Comparison of ENCODE assay signal across 1 cellular context in the genomic region with DNA sequence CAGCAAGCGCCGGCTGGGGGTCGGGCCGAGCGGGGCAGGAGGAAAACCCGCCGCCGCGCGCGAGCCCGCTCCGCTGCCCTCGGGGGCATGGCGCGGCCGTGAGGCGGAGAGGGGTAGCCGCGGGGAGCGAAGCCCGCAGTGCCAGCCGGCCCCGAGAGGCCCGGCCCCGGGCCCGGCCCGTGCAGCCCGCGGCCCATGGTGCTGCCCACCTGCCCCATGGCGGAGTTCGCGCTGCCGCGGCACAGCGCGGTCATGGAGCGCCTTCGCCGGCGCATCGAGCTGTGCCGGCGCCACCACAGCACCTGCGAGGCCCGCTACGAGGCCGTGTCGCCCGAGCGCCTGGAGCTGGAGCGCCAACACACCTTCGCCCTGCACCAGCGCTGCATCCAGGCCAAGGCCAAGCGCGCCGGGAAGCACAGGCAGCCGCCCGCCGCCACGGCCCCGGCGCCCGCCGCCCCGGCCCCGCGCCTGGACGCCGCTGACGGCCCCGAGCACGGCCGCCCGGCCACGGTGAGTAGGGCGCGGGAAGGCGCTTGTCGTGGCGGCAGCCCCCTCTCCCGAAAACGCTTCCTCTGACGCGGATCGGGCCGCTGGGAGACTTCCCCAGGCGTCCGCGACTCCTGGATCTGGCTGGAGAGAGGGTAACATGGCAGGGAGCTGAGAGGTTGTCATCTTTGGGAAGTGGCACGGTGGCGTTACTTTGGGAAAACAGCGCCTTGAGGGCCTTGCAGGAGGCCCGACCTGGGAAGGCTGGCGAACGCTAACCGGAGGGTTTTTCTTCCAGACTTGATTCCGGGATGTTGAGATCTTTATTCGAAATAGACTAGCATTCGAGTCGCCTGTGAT.
TF ChIP-seq lines count a peak whose summit lies in the region.

No MANE protein-coding gene starts in this region.

TF ChIP-seq in K562, 482 proteins besides CTCF, POLR2A, EP300 and RAD21 (continued from another document and continues in another):
- TF ChIP-seq FOXP4 (CRISPR knock-in tag; IDR thresholded peaks at IDR 0.05; ENCODE audit: borderline replicate concordance) (no peak), LARP7 (IDR thresholded peaks at IDR 0.05) (no peak), ZFP1 (CRISPR knock-in tag; IDR thresholded peaks at IDR 0.05) (no peak), CTBP1 (IDR thresholded peaks at IDR 0.05; ENCODE audit: borderline replicate concordance) (peak; percentile 45; the same call in 1 of the 2 replicates), PURB (CRISPR knock-in tag; IDR thresholded peaks at IDR 0.05; ENCODE audit: low read depth) (no peak), ZC3H4 (CRISPR knock-in tag; IDR thresholded peaks at IDR 0.05; ENCODE audit: borderline replicate concordance) (peak; percentile 74; the same call in 1 of the 2 replicates), TEAD1 (CRISPR knock-in tag; IDR thresholded peaks at IDR 0.05) (0 out of 4 replicates have a peak, but pooled peaks of 1 of the 2 experiments have one; percentile 1), SMAD4 (CRISPR knock-in tag; conservative IDR thresholded peaks at IDR 0.05) (no peak), RBM14 (IDR thresholded peaks at IDR 0.05; ENCODE audit: borderline replicate concordance, insufficient read depth, low read depth, low read length) (0 out of 2 replicates have a peak, but pooled peaks have one; percentile 11), CTCFL (IDR thresholded peaks at IDR 0.05; ENCODE audit: borderline replicate concordance, insufficient read depth, low read depth, low read length, poor library complexity, severe bottlenecking) (peak; percentile 9), SMAD1 (IDR thresholded peaks at IDR 0.05; ENCODE audit: low read depth, low read length, partially characterized antibody) (peak; percentile 0), SIN3A (IDR thresholded peaks at IDR 0.05; ENCODE audit: borderline replicate concordance in 2 of 2, control insufficient read depth in 1 of 2, low read depth in 2 of 2, low read length in 2 of 2) (peak; percentile 26 to 45; a peak in 1 of 4 replicates), FOXK2 (conservative IDR thresholded peaks at IDR 0.05 in 1 of 2, IDR thresholded peaks at IDR 0.05 in 1 of 2; ENCODE audit: low read depth in 2 of 2) (no peak), NFE2 (IDR thresholded peaks at IDR 0.05; ENCODE audit: low read depth) (no peak), CHD1 (IDR thresholded peaks at IDR 0.05; ENCODE audit: low read length) (peak; percentile 85), SMC3 (conservative IDR thresholded peaks at IDR 0.05; ENCODE audit: insufficient read depth, low read depth, low read length) (no peak), CEBPB (tag; IDR thresholded peaks at IDR 0.05) (no peak), ARID1B (IDR thresholded peaks at IDR 0.05) (no peak), ZNF695 (CRISPR knock-in tag; IDR thresholded peaks at IDR 0.05) (no peak), ZNF507 (tag; conservative IDR thresholded peaks at IDR 0.05) (no peak), SRSF3 (IDR thresholded peaks at IDR 0.05; ENCODE audit: insufficient read depth, low read length) (no peak), TEAD4 (IDR thresholded peaks at IDR 0.05; ENCODE audit: low read length) (no peak), TEAD4 (CRISPR knock-in tag; IDR thresholded peaks at IDR 0.05; ENCODE audit: borderline replicate concordance) (no peak), ZNF143 (CRISPR knock-in tag; IDR thresholded peaks at IDR 0.05) (no peak; the same call in 1 of the 2 replicates), E4F1 (CRISPR knock-in tag; IDR thresholded peaks at IDR 0.05; ENCODE audit: borderline replicate concordance) (no peak), ZNF830 (CRISPR knock-in tag; IDR thresholded peaks at IDR 0.05) (no peak), JUND (IDR thresholded peaks at IDR 0.05; ENCODE audit: borderline replicate concordance, low read depth, low read length) (no peak), JUND (tag; IDR thresholded peaks at IDR 0.05; ENCODE audit: borderline replicate concordance, low read depth, low read length) (no peak), PCBP1 (IDR thresholded peaks at IDR 0.05; ENCODE audit: low read depth, low read length, poor library complexity, severe bottlenecking) (no peak), ZNF165 (CRISPR knock-in tag; IDR thresholded peaks at IDR 0.05; ENCODE audit: borderline replicate concordance) (no peak), ZNF511 (CRISPR knock-in tag; IDR thresholded peaks at IDR 0.05) (peak; percentile 22; the same call in 1 of the 2 replicates)
- TF ChIP-seq, protein P1, sequence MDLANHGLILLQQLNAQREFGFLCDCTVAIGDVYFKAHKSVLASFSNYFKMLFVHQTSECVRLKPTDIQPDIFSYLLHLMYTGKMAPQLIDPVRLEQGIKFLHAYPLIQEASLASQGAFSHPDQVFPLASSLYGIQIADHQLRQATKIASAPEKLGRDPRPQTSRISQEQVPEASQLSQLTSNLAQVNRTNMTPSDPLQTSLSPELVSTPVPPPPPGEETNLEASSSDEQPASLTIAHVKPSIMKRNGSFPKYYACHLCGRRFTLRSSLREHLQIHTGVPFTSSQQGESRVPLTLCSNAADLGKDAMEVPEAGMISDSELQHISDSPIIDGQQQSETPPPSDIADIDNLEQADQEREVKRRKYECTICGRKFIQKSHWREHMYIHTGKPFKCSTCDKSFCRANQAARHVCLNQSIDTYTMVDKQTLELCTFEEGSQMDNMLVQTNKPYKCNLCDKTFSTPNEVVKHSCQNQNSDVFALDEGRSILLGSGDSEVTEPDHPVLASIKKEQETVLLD (IDR thresholded peaks at IDR 0.05), result no peak
- TF ChIP-seq, protein P2, sequence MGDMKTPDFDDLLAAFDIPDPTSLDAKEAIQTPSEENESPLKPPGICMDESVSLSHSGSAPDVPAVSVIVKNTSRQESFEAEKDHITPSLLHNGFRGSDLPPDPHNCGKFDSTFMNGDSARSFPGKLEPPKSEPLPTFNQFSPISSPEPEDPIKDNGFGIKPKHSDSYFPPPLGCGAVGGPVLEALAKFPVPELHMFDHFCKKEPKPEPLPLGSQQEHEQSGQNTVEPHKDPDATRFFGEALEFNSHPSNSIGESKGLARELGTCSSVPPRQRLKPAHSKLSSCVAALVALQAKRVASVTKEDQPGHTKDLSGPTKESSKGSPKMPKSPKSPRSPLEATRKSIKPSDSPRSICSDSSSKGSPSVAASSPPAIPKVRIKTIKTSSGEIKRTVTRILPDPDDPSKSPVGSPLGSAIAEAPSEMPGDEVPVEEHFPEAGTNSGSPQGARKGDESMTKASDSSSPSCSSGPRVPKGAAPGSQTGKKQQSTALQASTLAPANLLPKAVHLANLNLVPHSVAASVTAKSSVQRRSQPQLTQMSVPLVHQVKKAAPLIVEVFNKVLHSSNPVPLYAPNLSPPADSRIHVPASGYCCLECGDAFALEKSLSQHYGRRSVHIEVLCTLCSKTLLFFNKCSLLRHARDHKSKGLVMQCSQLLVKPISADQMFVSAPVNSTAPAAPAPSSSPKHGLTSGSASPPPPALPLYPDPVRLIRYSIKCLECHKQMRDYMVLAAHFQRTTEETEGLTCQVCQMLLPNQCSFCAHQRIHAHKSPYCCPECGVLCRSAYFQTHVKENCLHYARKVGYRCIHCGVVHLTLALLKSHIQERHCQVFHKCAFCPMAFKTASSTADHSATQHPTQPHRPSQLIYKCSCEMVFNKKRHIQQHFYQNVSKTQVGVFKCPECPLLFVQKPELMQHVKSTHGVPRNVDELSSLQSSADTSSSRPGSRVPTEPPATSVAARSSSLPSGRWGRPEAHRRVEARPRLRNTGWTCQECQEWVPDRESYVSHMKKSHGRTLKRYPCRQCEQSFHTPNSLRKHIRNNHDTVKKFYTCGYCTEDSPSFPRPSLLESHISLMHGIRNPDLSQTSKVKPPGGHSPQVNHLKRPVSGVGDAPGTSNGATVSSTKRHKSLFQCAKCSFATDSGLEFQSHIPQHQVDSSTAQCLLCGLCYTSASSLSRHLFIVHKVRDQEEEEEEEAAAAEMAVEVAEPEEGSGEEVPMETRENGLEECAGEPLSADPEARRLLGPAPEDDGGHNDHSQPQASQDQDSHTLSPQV (IDR thresholded peaks at IDR 0.05), result 0 out of 2 replicates have a peak, but pooled peaks have one; percentile 35
- TF ChIP-seq, protein P3, sequence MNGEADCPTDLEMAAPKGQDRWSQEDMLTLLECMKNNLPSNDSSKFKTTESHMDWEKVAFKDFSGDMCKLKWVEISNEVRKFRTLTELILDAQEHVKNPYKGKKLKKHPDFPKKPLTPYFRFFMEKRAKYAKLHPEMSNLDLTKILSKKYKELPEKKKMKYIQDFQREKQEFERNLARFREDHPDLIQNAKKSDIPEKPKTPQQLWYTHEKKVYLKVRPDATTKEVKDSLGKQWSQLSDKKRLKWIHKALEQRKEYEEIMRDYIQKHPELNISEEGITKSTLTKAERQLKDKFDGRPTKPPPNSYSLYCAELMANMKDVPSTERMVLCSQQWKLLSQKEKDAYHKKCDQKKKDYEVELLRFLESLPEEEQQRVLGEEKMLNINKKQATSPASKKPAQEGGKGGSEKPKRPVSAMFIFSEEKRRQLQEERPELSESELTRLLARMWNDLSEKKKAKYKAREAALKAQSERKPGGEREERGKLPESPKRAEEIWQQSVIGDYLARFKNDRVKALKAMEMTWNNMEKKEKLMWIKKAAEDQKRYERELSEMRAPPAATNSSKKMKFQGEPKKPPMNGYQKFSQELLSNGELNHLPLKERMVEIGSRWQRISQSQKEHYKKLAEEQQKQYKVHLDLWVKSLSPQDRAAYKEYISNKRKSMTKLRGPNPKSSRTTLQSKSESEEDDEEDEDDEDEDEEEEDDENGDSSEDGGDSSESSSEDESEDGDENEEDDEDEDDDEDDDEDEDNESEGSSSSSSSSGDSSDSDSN (IDR thresholded peaks at IDR 0.05; ENCODE audit: borderline replicate concordance in 1 of 2, low read depth in 2 of 2, low read length in 2 of 2), result peak; percentile 28 to 53; a peak in 3 of 4 replicates
- TF ChIP-seq, protein P4, sequence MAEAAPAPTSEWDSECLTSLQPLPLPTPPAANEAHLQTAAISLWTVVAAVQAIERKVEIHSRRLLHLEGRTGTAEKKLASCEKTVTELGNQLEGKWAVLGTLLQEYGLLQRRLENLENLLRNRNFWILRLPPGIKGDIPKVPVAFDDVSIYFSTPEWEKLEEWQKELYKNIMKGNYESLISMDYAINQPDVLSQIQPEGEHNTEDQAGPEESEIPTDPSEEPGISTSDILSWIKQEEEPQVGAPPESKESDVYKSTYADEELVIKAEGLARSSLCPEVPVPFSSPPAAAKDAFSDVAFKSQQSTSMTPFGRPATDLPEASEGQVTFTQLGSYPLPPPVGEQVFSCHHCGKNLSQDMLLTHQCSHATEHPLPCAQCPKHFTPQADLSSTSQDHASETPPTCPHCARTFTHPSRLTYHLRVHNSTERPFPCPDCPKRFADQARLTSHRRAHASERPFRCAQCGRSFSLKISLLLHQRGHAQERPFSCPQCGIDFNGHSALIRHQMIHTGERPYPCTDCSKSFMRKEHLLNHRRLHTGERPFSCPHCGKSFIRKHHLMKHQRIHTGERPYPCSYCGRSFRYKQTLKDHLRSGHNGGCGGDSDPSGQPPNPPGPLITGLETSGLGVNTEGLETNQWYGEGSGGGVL (CRISPR knock-in tag; IDR thresholded peaks at IDR 0.05), result no peak
- TF ChIP-seq, protein P5, sequence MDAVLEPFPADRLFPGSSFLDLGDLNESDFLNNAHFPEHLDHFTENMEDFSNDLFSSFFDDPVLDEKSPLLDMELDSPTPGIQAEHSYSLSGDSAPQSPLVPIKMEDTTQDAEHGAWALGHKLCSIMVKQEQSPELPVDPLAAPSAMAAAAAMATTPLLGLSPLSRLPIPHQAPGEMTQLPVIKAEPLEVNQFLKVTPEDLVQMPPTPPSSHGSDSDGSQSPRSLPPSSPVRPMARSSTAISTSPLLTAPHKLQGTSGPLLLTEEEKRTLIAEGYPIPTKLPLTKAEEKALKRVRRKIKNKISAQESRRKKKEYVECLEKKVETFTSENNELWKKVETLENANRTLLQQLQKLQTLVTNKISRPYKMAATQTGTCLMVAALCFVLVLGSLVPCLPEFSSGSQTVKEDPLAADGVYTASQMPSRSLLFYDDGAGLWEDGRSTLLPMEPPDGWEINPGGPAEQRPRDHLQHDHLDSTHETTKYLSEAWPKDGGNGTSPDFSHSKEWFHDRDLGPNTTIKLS (IDR thresholded peaks at IDR 0.05; ENCODE audit: borderline replicate concordance, low read depth), result no peak
